ENCODE assay signal across 10 cellular contexts in the genomic region with DNA sequence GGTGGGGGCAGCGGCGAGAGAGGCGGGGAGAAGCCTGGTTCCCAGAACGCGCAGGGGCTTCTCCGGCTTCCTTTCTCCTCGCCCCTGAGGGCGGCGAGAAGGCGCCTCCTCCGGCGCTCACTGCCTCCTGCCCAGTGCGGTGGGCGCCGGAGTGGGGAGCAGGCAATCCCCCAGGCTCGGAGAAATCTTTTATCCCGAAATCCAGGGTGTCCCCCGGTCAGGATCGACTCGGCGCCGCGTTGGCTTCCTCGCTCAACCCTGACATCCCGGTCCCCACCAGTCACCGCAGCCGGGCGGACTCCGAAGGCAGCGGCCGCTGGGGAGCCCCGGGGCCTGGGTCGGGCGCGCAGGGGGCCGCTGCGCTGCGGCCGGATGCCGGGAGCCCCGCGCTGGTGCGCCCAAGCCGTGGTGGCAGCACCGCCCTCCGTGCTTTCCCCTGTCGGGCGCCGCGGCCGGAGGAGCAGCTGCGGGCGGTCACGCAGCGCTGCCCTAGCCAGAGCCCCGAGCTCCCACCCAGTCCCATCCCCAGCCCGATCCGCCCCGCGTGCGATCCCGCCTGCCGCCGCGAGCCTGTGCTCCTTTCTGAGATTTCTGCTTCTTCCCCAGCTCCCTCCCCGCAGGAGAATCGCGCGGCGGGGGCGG. TPM values are rescaled to one million over a fixed set of nuclear protein-coding genes. Genes with fewer than 3 reads are reported as not detected.
DNase-seq lines count a peak whose midpoint lies in the region; ATAC-seq, FAIRE-seq and TF ChIP-seq lines count a peak whose summit lies in the region.
"Had no signal": no experiment of that assay in that cellular context is flagged by ENCODE, and none has a peak within 500 bp of the region (broad histone marks: within the 10 kb centered on the region; RNA-seq: fewer than 3 reads in every experiment).

No MANE protein-coding gene starts in this region.

- H3K4me3 ChIP-seq in gastroesophageal sphincter (peak overlapping the region; percentile 71 to 80), rectal smooth muscle tissue (ENCODE audit: low read length) (peak overlapping the region; percentile 52)
- H3K4me3 ChIP-seq: SK-N-MC had no signal

- ATAC-seq in gastroesophageal sphincter, result peak; percentile 28
- no peak for ATAC-seq in GM18870 (IDR thresholded peaks at IDR 0.05; ENCODE audit: unreplicated experiment)

- peak overlapping the region in 3 of 4 donors; percentile 65 to 86 (median 75) for H3K27ac ChIP-seq in gastroesophageal sphincter
- H3K27ac ChIP-seq in rectal smooth muscle tissue (ENCODE audit: low read depth, low read length), result no peak overlapping the region
- H3K27ac ChIP-seq: epithelial cell of prostate, SK-N-MC had no signal

- peaks cover 56% of the 10 kb centered on the region for H3K27me3 ChIP-seq in gastroesophageal sphincter
- peaks cover 5% of the 10 kb centered on the region for H3K27me3 ChIP-seq in rectal smooth muscle tissue (ENCODE audit: control insufficient read depth, insufficient read depth, low read length)

- no peaks in the 10 kb centered on the region for H3K36me3 ChIP-seq in gastroesophageal sphincter
- no peaks in the 10 kb centered on the region for H3K36me3 ChIP-seq in rectal smooth muscle tissue (ENCODE audit: control insufficient read depth, insufficient read depth, low read length)

- H3K4me1 ChIP-seq in gastroesophageal sphincter (peaks cover 0 to 44% (median 7%) of the 10 kb centered on the region in 3 donors), rectal smooth muscle tissue (ENCODE audit: control insufficient read depth, insufficient read depth, low read length) (peaks cover 7% of the 10 kb centered on the region)

- TF ChIP-seq RAD21 in Ishikawa (IDR thresholded peaks at IDR 0.05; ENCODE audit: low read depth), result no peak

- TF ChIP-seq CTCF in gastroesophageal sphincter (IDR thresholded peaks at IDR 0.05), result no peak

- H3K9me3 ChIP-seq in gastroesophageal sphincter, result no peaks in the 10 kb centered on the region

- WGBS in gastroesophageal sphincter (ENCODE audit: low coverage in 1 of 2), 2 donors, result no CpG with 5 or more reads among the region's 71 CpGs

- no peak for FAIRE-seq in GM12891 (lab: Jason Lieb, UNC)

- DNase-seq in GM12891 (ENCODE audit: insufficient read length, low spot score) (peak; percentile 28), HuH-7 (ENCODE audit: low spot score) (no peak), NCI-H1436 (lab: John Stamatoyannopoulos, UW) (no peak)
- DNase-seq in stimulated activated CD4-positive, alpha-beta T cell treated with anti-CD3 and anti-CD28 coated beads, Interleukin-12 subunit alpha, Interleukin-12 subunit beta, amount 100 ng/mL, for 4 hours, result no peak

- TF ChIP-seq EP300 in Ishikawa (IDR thresholded peaks at IDR 0.05; ENCODE audit: borderline replicate concordance) (no peak), gastroesophageal sphincter (IDR thresholded peaks at IDR 0.05) (no peak)

- no peak for TF ChIP-seq POLR2A in GM12891 (IDR thresholded peaks at IDR 0.05; ENCODE audit: low read depth, low read length)
- no peak for TF ChIP-seq POLR2A in gastroesophageal sphincter (IDR thresholded peaks at IDR 0.05)

- no peak overlapping the region for H3K9ac ChIP-seq in rectal smooth muscle tissue (ENCODE audit: low read length)

TF ChIP-seq in GM12891, 5 proteins besides CTCF, POLR2A, EP300 and RAD21:
- TF ChIP-seq TAF1 (IDR thresholded peaks at IDR 0.05; ENCODE audit: low read depth, low read length) (no peak), PAX5 (IDR thresholded peaks at IDR 0.05; ENCODE audit: insufficient read depth, low read length, severe bottlenecking) (no peak), SPI1 (IDR thresholded peaks at IDR 0.05; ENCODE audit: low read depth, low read length) (no peak), POLR2AphosphoS5 (IDR thresholded peaks at IDR 0.05; ENCODE audit: low read depth, low read length) (no peak), POU2F2 (IDR thresholded peaks at IDR 0.05; ENCODE audit: low read depth, low read length) (no peak)
TF ChIP-seq in GM12891: peak in this region for 0.

TF ChIP-seq in Ishikawa, 13 proteins besides CTCF, POLR2A, EP300 and RAD21:
- TF ChIP-seq, protein P1, sequence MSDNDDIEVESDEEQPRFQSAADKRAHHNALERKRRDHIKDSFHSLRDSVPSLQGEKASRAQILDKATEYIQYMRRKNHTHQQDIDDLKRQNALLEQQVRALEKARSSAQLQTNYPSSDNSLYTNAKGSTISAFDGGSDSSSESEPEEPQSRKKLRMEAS (IDR thresholded peaks at IDR 0.05), result 0 out of 2 replicates have a peak, but pooled peaks have one; percentile 4
- TF ChIP-seq TEAD4 (IDR thresholded peaks at IDR 0.05), result no peak
TF ChIP-seq in Ishikawa: peak in this region for 1.

RNA-seq across cellular contexts. Expression of a gene that starts 0.8 kb away (rescaled TPM):
- not detected for polyA plus RNA-seq in GM12891 (2012; ENCODE audit: low read depth, missing spikeins)
- 1 to 10 TPM in 3 of 4 donors, under 1 TPM in 1; 0.94 to 6.5 (median 3.5) TPM for total RNA-seq in gastroesophageal sphincter
